8 cellular contexts compared by ENCODE assay signal in genomic region chr11:14645247-14645912, GRCh38. TPM values are rescaled to one million over a fixed set of nuclear protein-coding genes. Genes with fewer than 3 reads are reported as not detected.
A peak's percentile ranks its signal among the peaks of the same experiment; 100 is the strongest.
DNase-seq lines count a peak whose midpoint lies in the region; ATAC-seq, FAIRE-seq and TF ChIP-seq lines count a peak whose summit lies in the region.

No MANE protein-coding gene starts in this region.

- no peak overlapping the region for H3K9ac ChIP-seq in IMR-90 (ENCODE audit: low read depth, low read length)

- H3K27ac ChIP-seq in IMR-90 (ENCODE audit: insufficient read depth, low read length) (no peak overlapping the region), stomach (peak overlapping the region in 2 of 5 donors; percentile 86 to 88)

- no peaks in the 10 kb centered on the region for H3K9me3 ChIP-seq in IMR-90 (ENCODE audit: control insufficient read depth, insufficient read depth, low read length)
- H3K9me3 ChIP-seq in iPS-18c (ENCODE audit: control insufficient read depth, insufficient read depth, low read length): peaks cover 2% of the 10 kb centered on the region
- no peaks in the 10 kb centered on the region for H3K9me3 ChIP-seq in stomach

- H2BK5ac ChIP-seq in IMR-90 (ENCODE audit: low read depth, low read length, poor library complexity, severe bottlenecking): no peak overlapping the region

- POLR2A ChIA-PET in IMR-90 (lab: Charles Lee; ENCODE audit: unreplicated experiment): interaction anchor here (0.6 kb wide), 1 partner anchor 811 kb away, joined by 5 read pairs; no protein-coding TSS in a partner anchor

- H3K27me3 ChIP-seq in IMR-90 (ENCODE audit: control insufficient read depth, insufficient read depth, low read length) (no peaks in the 10 kb centered on the region; the same call in 1 of the 2 replicates), stomach (peaks cover 0 to 15% (median 3%) of the 10 kb centered on the region in 3 donors)

- no peak for TF ChIP-seq CTCF in IMR-90 (conservative IDR thresholded peaks at IDR 0.05; ENCODE audit: low read depth, low read length)
- no peak for TF ChIP-seq CTCF in stomach (IDR thresholded peaks at IDR 0.05)
- no peak for TF ChIP-seq CTCF in D721Med (IDR thresholded peaks at IDR 0.05; ENCODE audit: insufficient read depth, missing control alignments)

- CTCF ChIA-PET in IMR-90 (lab: Yijun Ruan, JAX): interaction anchor here (0.6 kb wide), 1 partner anchor 1918 kb away, joined by 3 read pairs; no protein-coding TSS in a partner anchor

- dilution Hi-C loops in IMR-90 (cut with HindIII; ENCODE audit: low sequenced_read_pairs, unreplicated experiment): no loop called here

- H3K14ac ChIP-seq in IMR-90 (replicated peaks; ENCODE audit: low read depth, low read length): no peak overlapping the region

- H2BK120ac ChIP-seq in IMR-90 (ENCODE audit: low read depth, low read length): no peak overlapping the region

- no peaks in the 10 kb centered on the region for H3K27me3 Mint-ChIP-seq in activated T-helper 17 cell treated with anti-CD3 and anti-CD28 coated beads, Interleukin-2, amount 50 U/mL, for 72 hours

- H3K4me1 Mint-ChIP-seq in activated T-helper 17 cell treated with anti-CD3 and anti-CD28 coated beads, Interleukin-2, amount 50 U/mL, for 72 hours: peaks cover 17% of the 10 kb centered on the region

- no peak overlapping the region for H3K4ac ChIP-seq in IMR-90 (ENCODE audit: low read depth, low read length)

- TF ChIP-seq RAD21 in IMR-90 (IDR thresholded peaks at IDR 0.05; ENCODE audit: low read length): no peak

- H3K27ac Mint-ChIP-seq in activated T-helper 17 cell treated with anti-CD3 and anti-CD28 coated beads, Interleukin-2, amount 50 U/mL, for 72 hours: peak overlapping the region; percentile 87

- peaks cover 25% of the 10 kb centered on the region for H3K36me3 Mint-ChIP-seq in activated T-helper 17 cell treated with anti-CD3 and anti-CD28 coated beads, Interleukin-2, amount 50 U/mL, for 72 hours (ENCODE audit: low read depth)

- no TSS peak for BruUV-seq in IMR-90 (replicated peaks; lab: Mats Ljungman, UMichigan)

- H3K4me3 ChIP-seq in IMR-90 (ENCODE audit: insufficient read depth, low read depth, low read length) (peak overlapping the region; percentile 56), iPS-18c (ENCODE audit: insufficient read depth, low read depth, low read length) (peak overlapping the region; percentile 88), stomach (peak overlapping the region; percentile 79 to 90 (median 90))

- H3K4me1 ChIP-seq in IMR-90 (ENCODE audit: control insufficient read depth, insufficient read depth, low read length): no peaks in the 10 kb centered on the region
- H3K4me1 ChIP-seq in stomach: peaks cover 0 to 46% (median 34%) of the 10 kb centered on the region in 4 donors

- H4K8ac ChIP-seq in IMR-90 (ENCODE audit: low read depth in 2 of 2, low read length in 2 of 2): no peak overlapping the region

- no peak overlapping the region for H3K23ac ChIP-seq in IMR-90 (ENCODE audit: low read depth, low read length)

- H3K79me1 ChIP-seq in IMR-90 (ENCODE audit: low read depth in 1 of 2, low read length in 2 of 2): no peaks in the 10 kb centered on the region

- no CpG with 5 or more reads among the region's 6 CpGs for WGBS in IMR-90 (ENCODE audit: extremely low coverage in 2 of 2, insufficient read length in 1 of 2), 2 experiments
- 6 to 15% (median 8%) methylated on average over 6 of the region's 6 CpGs for WGBS in stomach, 5 donors

- H3K18ac ChIP-seq in IMR-90 (ENCODE audit: low read depth, low read length): no peak overlapping the region

- H2BK20ac ChIP-seq in IMR-90 (ENCODE audit: low read depth, low read length): no peak overlapping the region

- intact Hi-C loops in IMR-90 (cut with micrococcal nuclease): loop anchor here (10.0 kb wide), 1 partner anchor 259 kb away; no protein-coding TSS in a partner anchor
- intact Hi-C loops in stomach (cut with DNase I; ENCODE audit: low total_unique reads): loop anchor here (10.0 kb wide), 1 partner anchor 111 kb away; no protein-coding TSS in a partner anchor

- H2AK5ac ChIP-seq in IMR-90 (ENCODE audit: low read depth, low read length): no peak overlapping the region

- H2BK15ac ChIP-seq in IMR-90 (ENCODE audit: low read depth, low read length): no peak overlapping the region

- no peak overlapping the region for H4K91ac ChIP-seq in IMR-90 (ENCODE audit: insufficient read depth, low read depth, low read length)

- H4K20me1 ChIP-seq in IMR-90 (ENCODE audit: insufficient read depth, low read length): no peaks in the 10 kb centered on the region

- no peaks in the 10 kb centered on the region for H3K36me3 ChIP-seq in IMR-90 (ENCODE audit: control insufficient read depth, insufficient read depth, low read length)
- H3K36me3 ChIP-seq in stomach: no peaks in the 10 kb centered on the region

- ATAC-seq in IMR-90 (ENCODE audit: low read depth): no peak
- ATAC-seq in activated T-helper 17 cell treated with anti-CD3 and anti-CD28 coated beads, Interleukin-2, amount 50 U/mL, for 72 hours (replicated peaks): peak; percentile 57
- no peak for ATAC-seq in GM18498 (IDR thresholded peaks at IDR 0.05; ENCODE audit: unreplicated experiment)

- no peak overlapping the region for H3K56ac ChIP-seq in IMR-90 (ENCODE audit: extremely low read depth, insufficient read depth, low read length)

- no peaks in the 10 kb centered on the region for H3K9me3 Mint-ChIP-seq in activated T-helper 17 cell treated with anti-CD3 and anti-CD28 coated beads, Interleukin-2, amount 50 U/mL, for 72 hours

- no peak overlapping the region for H4K5ac ChIP-seq in IMR-90 (ENCODE audit: low read depth, low read length)

- no peaks in the 10 kb centered on the region for H3K9me1 ChIP-seq in IMR-90 (ENCODE audit: insufficient read depth, low read length)

- no peak for TF ChIP-seq EP300 in stomach (IDR thresholded peaks at IDR 0.05)

- H3K4me3 Mint-ChIP-seq in activated T-helper 17 cell treated with anti-CD3 and anti-CD28 coated beads, Interleukin-2, amount 50 U/mL, for 72 hours: peak overlapping the region; percentile 82

- in situ Hi-C loops in IMR-90 (cut with MboI; ENCODE audit: low sequenced_read_pairs): no loop called here

- peak; percentile 81 for DNase-seq in CD1c-positive myeloid dendritic cell (ENCODE audit: extremely low spot score)
- peak; percentile 31 for DNase-seq in IMR-90
- no peak for DNase-seq in stomach
- no peak for DNase-seq in D721Med (ENCODE audit: insufficient read length, low spot score)
- DNase-seq in SHP77 (lab: John Stamatoyannopoulos, UW): no peak

- no peak overlapping the region for H2AK9ac ChIP-seq in IMR-90 (replicated peaks; ENCODE audit: low read depth, low read length, poor library complexity)

- FAIRE-seq in D721Med (lab: Jason Lieb, UNC): no peak

- TF ChIP-seq POLR2A in IMR-90 (IDR thresholded peaks at IDR 0.05; ENCODE audit: low read depth, low read length): no peak
- TF ChIP-seq POLR2A in stomach (IDR thresholded peaks at IDR 0.05): no peak

- peak overlapping the region; percentile 76 for H3K4me2 ChIP-seq in IMR-90 (ENCODE audit: low read depth, low read length)

- no peak overlapping the region for H2AFZ ChIP-seq in IMR-90 (replicated peaks; ENCODE audit: low read length, poor library complexity)

TF ChIP-seq in IMR-90, 13 proteins besides CTCF, POLR2A, EP300 and RAD21:
- TF ChIP-seq CHD1 (IDR thresholded peaks at IDR 0.05; ENCODE audit: low read depth, low read length): no peak
- no peak for TF ChIP-seq RFX5 (IDR thresholded peaks at IDR 0.05; ENCODE audit: low read depth, low read length)
- TF ChIP-seq FOS (IDR thresholded peaks at IDR 0.05; ENCODE audit: low read depth, low read length): no peak

RNA-seq across cellular contexts. Expression of gene PDE3B, which starts 1.8 kb away (rescaled TPM):
- total RNA-seq in IMR-90 (2012; rRNA removed) (1.1 and 1.3 TPM in 2 replicates), stomach (10 to 100 TPM; 13.8 to 49.2 (median 19.3) TPM)
- polyA plus RNA-seq in IMR-90 (2012; rRNA removed) (0.21 and 0.22 TPM in 2 replicates), stomach (1 to 10 TPM; 1.2 TPM)
- polyA plus RNA-seq in IMR-90 (2012; cell fraction: cytosol; rRNA removed): 0.04 and 0.09 TPM in 2 replicates
- 0.13 and 0.37 TPM in 2 replicates for polyA plus RNA-seq in IMR-90 (2012; cell fraction: nucleus; rRNA removed; ENCODE audit: low replicate concordance)
- 10 to 100 TPM; 23.0 to 25.5 TPM for total RNA-seq in activated T-helper 17 cell treated with anti-CD3 and anti-CD28 coated beads, Interleukin-2, amount 50 U/mL, for 72 hours

Comparison
In these comparisons a context has a peak if more than half of its experiments do, and no peak if none do; other contexts are left out.
1. DNase-seq: peak in CD1c-positive myeloid dendritic cell (single experiment) and IMR-90 (single experiment); none in stomach (single experiment), D721Med (single experiment) and SHP77 (0 of 2).
2. Peak in every context shown above with its lines, with median percentiles within 50 percentile points of each other: H3K4me3 ChIP-seq.